20 cellular contexts compared by ENCODE assay signal in the genomic region with DNA sequence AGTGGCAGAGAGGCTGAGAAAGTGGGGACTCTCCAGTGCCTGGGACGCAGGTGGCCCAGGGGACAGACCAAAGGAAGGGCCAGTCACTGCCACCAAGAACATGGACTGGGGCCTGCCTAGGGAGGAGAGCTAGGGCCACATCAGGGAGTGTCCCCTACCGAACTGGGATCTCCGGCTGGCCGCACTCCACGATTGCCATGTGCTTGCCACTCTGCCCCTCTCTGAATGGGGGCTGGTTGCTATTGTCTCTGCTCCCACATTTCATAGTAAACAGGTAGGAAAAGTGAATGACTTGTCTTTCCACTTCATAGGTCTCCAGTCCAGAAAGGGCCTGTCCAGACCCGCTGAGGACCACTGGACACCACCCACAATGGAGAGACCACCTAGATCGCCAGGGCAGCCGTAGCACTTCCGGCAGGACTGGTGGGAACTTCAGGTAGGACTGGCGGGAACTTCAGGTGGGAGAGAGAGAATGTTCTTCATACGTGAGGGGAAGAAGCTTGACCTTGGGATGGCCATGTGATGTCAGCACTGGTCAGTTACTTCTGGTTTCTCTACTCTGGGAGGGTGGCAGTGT.
"Had no signal": no experiment of that assay in that cellular context is flagged by ENCODE, and none has a peak within 500 bp of the region (broad histone marks: within the 10 kb centered on the region; RNA-seq: fewer than 3 reads in every experiment).

No MANE protein-coding gene starts in this region.

- H3K9me3 Mint-ChIP-seq: activated CD4-positive, alpha-beta T cell treated with anti-CD3 and anti-CD28 coated beads, Interleukin-2, amount 10 ng/mL, durations not matched to agents 24 days and 14 days; activated naive CD4-positive, alpha-beta T cell treated with anti-CD3 and anti-CD28 coated beads, Interleukin-2, amount 10 ng/mL, durations not matched to agents 7 days and 5 days; activated naive CD8-positive, alpha-beta T cell treated with anti-CD3 and anti-CD28 coated beads for 36 hours; activated T-cell treated with anti-CD3 and anti-CD28 coated beads, Interleukin-2, amount 50 U/mL, for 4 hours; T-helper 1 cell treated with Interleukin-12 subunit alpha and Interleukin-12 subunit beta and Interleukin-4 antibody, amounts not matched to agents 30 μg/mL and 1 μg/mL, for 36 hours had no signal

- DNase-seq: activated CD4-positive, alpha-beta T cell treated with anti-CD3 and anti-CD28 coated beads, Interleukin-2, amount 10 ng/mL, durations not matched to agents 24 days and 14 days; activated CD4-positive, alpha-beta T cell treated with anti-CD3 and anti-CD28 coated beads, Interleukin-2, amount 50 U/mL, for 48 hours; activated CD4-positive, CD25-positive, alpha-beta regulatory T cell treated with anti-CD3 and anti-CD28 coated beads, Interleukin-2, amount 50 U/mL, for 72 hours; activated gamma-delta T cell treated with Interleukin-2 at 50 U/mL for 16 hours; activated naive CD4-positive, alpha-beta T cell treated with anti-CD3 and anti-CD28 coated beads, Interleukin-2, amount 10 ng/mL, durations not matched to agents 7 days and 5 days; activated naive CD8-positive, alpha-beta T cell treated with anti-CD3 and anti-CD28 coated beads for 36 hours; activated T-cell treated with anti-CD3 and anti-CD28 coated beads, Interleukin-2, amount 50 U/mL, for 4 hours; caudate nucleus; MG63; MV-4-11; NCI-H1092 treated with DMSO at 0.1 percent for 48 hours; NCI-H1436; NCI-H1694 treated with DMSO at 0.1 percent for 48 hours; NCI-H2081; NCI-H510A treated with DMSO at 0.1 percent for 48 hours; NCI-H69; PC-3; SHP77 treated with DMSO at 0.1 percent for 48 hours had no signal

- H3K4me3 ChIP-seq: MG63 had no signal

- H3K36me3 ChIP-seq: MG63 had no signal

- H3K27me3 Mint-ChIP-seq: activated naive CD8-positive, alpha-beta T cell treated with anti-CD3 and anti-CD28 coated beads for 36 hours had no signal

- FAIRE-seq: RCC 7860 had no signal

- H3K27ac Mint-ChIP-seq: activated CD4-positive, alpha-beta T cell treated with anti-CD3 and anti-CD28 coated beads, Interleukin-2, amount 10 ng/mL, durations not matched to agents 24 days and 14 days; activated naive CD4-positive, alpha-beta T cell treated with anti-CD3 and anti-CD28 coated beads, Interleukin-2, amount 10 ng/mL, durations not matched to agents 7 days and 5 days; activated naive CD8-positive, alpha-beta T cell treated with anti-CD3 and anti-CD28 coated beads for 36 hours had no signal

- H3K4me1 Mint-ChIP-seq: activated CD4-positive, alpha-beta T cell treated with anti-CD3 and anti-CD28 coated beads, Interleukin-2, amount 10 ng/mL, durations not matched to agents 24 days and 14 days; activated naive CD8-positive, alpha-beta T cell treated with anti-CD3 and anti-CD28 coated beads for 36 hours had no signal

- ATAC-seq: activated T-cell treated with anti-CD3 and anti-CD28 coated beads, Interleukin-2, amount 50 U/mL, for 4 hours; PC-3 had no signal

- H3K4me3 Mint-ChIP-seq: activated CD4-positive, alpha-beta T cell treated with anti-CD3 and anti-CD28 coated beads, Interleukin-2, amount 10 ng/mL, durations not matched to agents 24 days and 14 days; activated naive CD4-positive, alpha-beta T cell treated with anti-CD3 and anti-CD28 coated beads, Interleukin-2, amount 10 ng/mL, durations not matched to agents 7 days and 5 days; activated naive CD8-positive, alpha-beta T cell treated with anti-CD3 and anti-CD28 coated beads for 36 hours; activated T-cell treated with anti-CD3 and anti-CD28 coated beads, Interleukin-2, amount 50 U/mL, for 4 hours; T-helper 1 cell treated with Interleukin-12 subunit alpha and Interleukin-12 subunit beta and Interleukin-4 antibody, amounts not matched to agents 30 μg/mL and 1 μg/mL, for 36 hours had no signal

- H3K36me3 Mint-ChIP-seq: activated naive CD8-positive, alpha-beta T cell treated with anti-CD3 and anti-CD28 coated beads for 36 hours had no signal

- H3K9me3 ChIP-seq: MG63 had no signal
